ENCODE assay signal across 30 cellular contexts in the genomic region with DNA sequence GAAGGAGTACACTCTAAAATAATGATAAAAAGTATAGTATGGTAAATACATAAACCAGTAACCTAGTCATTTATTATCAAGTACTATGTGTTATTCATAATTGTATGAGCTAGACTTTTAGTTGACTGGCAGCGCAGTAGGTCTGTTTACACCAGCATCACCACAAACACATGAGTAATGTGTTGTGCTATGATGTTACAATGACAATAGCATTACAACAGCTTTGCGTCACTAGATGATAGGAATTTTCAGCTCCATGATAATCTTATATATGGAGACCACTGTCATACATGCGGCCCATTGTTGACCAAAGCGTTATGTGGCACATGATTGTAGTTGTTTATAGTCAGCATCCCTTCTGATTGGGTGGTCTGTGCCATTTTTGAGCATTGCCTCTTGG.
"Had no signal": no experiment of that assay in that cellular context is flagged by ENCODE, and none has a peak within 500 bp of the region (broad histone marks: within the 10 kb centered on the region; RNA-seq: fewer than 3 reads in every experiment).

No MANE protein-coding gene starts in this region.

- H3K4me3 ChIP-seq: ascending aorta, cardiac muscle cell, SJCRH30 had no signal

- H3K27me3 ChIP-seq: ascending aorta, cardiac muscle cell, SJCRH30 had no signal

- H3K9ac ChIP-seq: KMS-11 had no signal

- H3K4me1 ChIP-seq: ascending aorta had no signal

- H3K27ac ChIP-seq: ascending aorta, cardiac muscle cell, KMS-11, SJCRH30, WERI-Rb-1 had no signal

- H3K4me2 ChIP-seq: KMS-11 had no signal

- H3K36me3 ChIP-seq: ascending aorta, cardiac muscle cell, SJCRH30, WERI-Rb-1 had no signal

- DNase-seq: activated CD4-positive, alpha-beta T cell treated with anti-CD3 and anti-CD28 coated beads, Interleukin-2, amount 10 ng/mL, durations not matched to agents 24 days and 14 days; activated CD4-positive, alpha-beta T cell treated with anti-CD3 and anti-CD28 coated beads, Interleukin-2, amount 50 U/mL, for 4 hours; activated CD4-positive, CD25-positive, alpha-beta regulatory T cell; activated CD8-positive, alpha-beta T cell treated with anti-CD3 and anti-CD28 coated beads for 36 hours; activated gamma-delta T cell; activated naive CD4-positive, alpha-beta T cell treated with Interleukin-2 at 50 U/mL for 16 hours; activated naive CD8-positive, alpha-beta T cell treated with anti-CD3 and anti-CD28 coated beads, Interleukin-2, amount 10 ng/mL, durations not matched to agents 7 days and 5 days; activated T-cell treated with anti-CD3 and anti-CD28 coated beads, Interleukin-2, amount 50 U/mL, for 24 hours; amygdala; MM.1S; MV-4-11; NCI-H1092; NCI-H146; NCI-H187; NCI-H2029 treated with DMSO at 0.1 percent for 48 hours; NCI-H2107; NCI-H2171; NCI-H510A; NCI-H748 treated with DMSO at 0.1 percent for 48 hours; NK-92 treated with Interleukin-12 subunit alpha and Interleukin-12 subunit beta, amount 100 ng/mL, for 24 hours; SHP77; SJCRH30; T-cell; T-helper 2 cell; T-helper 9 cell; WERI-Rb-1 had no signal

- ATAC-seq: activated CD8-positive, alpha-beta T cell treated with anti-CD3 and anti-CD28 coated beads for 36 hours; SK-N-SH treated with all-trans-retinoic acid at 6 μM for 48 hours; T-cell had no signal

- H3K9me3 ChIP-seq: ascending aorta, SJCRH30 had no signal
